ENCODE assay signal across 12 cellular contexts in genomic region chr18:57275111-57275510, GRCh38.
"Had no signal": no experiment of that assay in that cellular context is flagged by ENCODE, and none has a peak within 500 bp of the region (broad histone marks: within the 10 kb centered on the region; RNA-seq: fewer than 3 reads in every experiment).

No MANE protein-coding gene starts in this region.

- H3K27ac ChIP-seq: gastroesophageal sphincter, pancreas had no signal

- ATAC-seq: gastroesophageal sphincter; left cardiac atrium; pancreas; stimulated activated effector memory CD8-positive, alpha-beta T cell treated with anti-CD3 and anti-CD28 coated beads, Interleukin-12 subunit alpha, Interleukin-12 subunit beta, amount 100 ng/mL, for 72 hours; WTC11 had no signal

- H3K27me3 ChIP-seq: pancreas had no signal

- H3K4me1 ChIP-seq: gastroesophageal sphincter, pancreas had no signal

- H3K36me3 ChIP-seq: gastroesophageal sphincter, pancreas had no signal

- DNase-seq: activated CD4-positive, alpha-beta memory T cell treated with anti-CD3 and anti-CD28 coated beads, Interleukin-2, amount 10 ng/mL, durations not matched to agents 7 days and 5 days; activated CD4-positive, alpha-beta T cell treated with anti-CD3 and anti-CD28 coated beads for 4 hours; activated naive CD4-positive, alpha-beta T cell treated with anti-CD3 and anti-CD28 coated beads, Interleukin-2, amount 50 U/mL, for 16 hours; activated T-cell treated with anti-CD3 and anti-CD28 coated beads, Interleukin-2, amount 50 U/mL, for 24 hours; left cardiac atrium; midbrain; naive B cell; pancreas; stimulated activated CD4-positive, alpha-beta T cell treated with anti-CD3 and anti-CD28 coated beads, Interleukin-12 subunit alpha, Interleukin-12 subunit beta, amount 100 ng/mL, for 4 hours had no signal

- H3K4me3 ChIP-seq: gastroesophageal sphincter, pancreas had no signal

- H3K9me3 ChIP-seq: gastroesophageal sphincter, pancreas had no signal
